In the genomic region with DNA sequence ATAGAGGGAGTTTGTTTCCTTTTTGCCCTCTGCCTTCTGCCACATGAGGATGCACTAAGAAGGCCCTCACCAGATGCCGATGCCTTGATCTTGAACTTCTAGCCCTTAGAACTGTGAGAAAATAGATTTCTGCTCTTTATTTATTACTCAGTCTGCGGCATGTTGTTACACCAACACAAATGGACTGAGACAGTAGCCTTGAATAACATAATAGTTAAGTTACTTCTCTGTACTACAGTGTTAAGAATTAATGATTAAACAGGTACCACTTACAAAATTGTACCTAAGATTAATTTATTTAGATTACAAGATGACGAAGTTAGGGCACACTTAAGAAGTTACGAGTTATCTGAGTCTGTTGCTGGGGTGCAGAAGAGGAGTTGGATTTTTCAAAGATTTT, we compare ENCODE assay signal across 21 cellular contexts.
"Had no signal": no experiment of that assay in that cellular context is flagged by ENCODE, and none has a peak within 500 bp of the region (broad histone marks: within the 10 kb centered on the region; RNA-seq: fewer than 3 reads in every experiment).

No MANE protein-coding gene starts in this region.

- H3K4me3 ChIP-seq: coronary artery, dorsolateral prefrontal cortex, esophagus muscularis mucosa, gastroesophageal sphincter, heart right ventricle, left lung, lower lobe of right lung, mucosa of descending colon had no signal

- DNase-seq: dermis blood vessel endothelial cell; dorsolateral prefrontal cortex; effector CD4-positive, alpha-beta T cell; effector memory CD4-positive, alpha-beta T cell; foreskin keratinocyte; glutamatergic neuron; head of caudate nucleus; heart right ventricle; hippocampal formation; left cardiac atrium; left lung; left ventricle myocardium superior; lower lobe of right lung; mesenchymal stem cell; mucosa of descending colon had no signal

- H3K27me3 ChIP-seq: dorsolateral prefrontal cortex, esophagus muscularis mucosa, foreskin keratinocyte, gastroesophageal sphincter, heart right ventricle, left lung had no signal

- H3K9me3 ChIP-seq: esophagus muscularis mucosa, gastroesophageal sphincter, lower lobe of right lung, mucosa of descending colon had no signal

- H3K36me3 ChIP-seq: esophagus muscularis mucosa, lower lobe of right lung had no signal

- ATAC-seq: foreskin keratinocyte, gastroesophageal sphincter, heart right ventricle, left cardiac atrium, left lung, left ventricle myocardium superior, lower lobe of right lung, mucosa of descending colon had no signal

- FAIRE-seq: colon, endothelial cell of umbilical vein, keratinocyte had no signal

- H3K27ac ChIP-seq: coronary artery, dorsolateral prefrontal cortex, esophagus muscularis mucosa, foreskin keratinocyte, gastroesophageal sphincter, heart right ventricle, left lung, lower lobe of right lung had no signal

- H3K4me1 ChIP-seq: heart right ventricle, left lung, lower lobe of right lung had no signal
